Comparison of ENCODE assay signal across 1 cellular context in genomic region chr18:58864146-58865008, GRCh38.
TF ChIP-seq lines count a peak whose summit lies in the region.

Gene ZNF532, plus strand, starts transcription at chr18:58864877. CDS start in a region left out here.

TF ChIP-seq in IMR-90, 13 proteins besides CTCF, POLR2A, EP300 and RAD21 (continued from another document):
- TF ChIP-seq USF2 (IDR thresholded peaks at IDR 0.05; ENCODE audit: low read depth, low read length) (no peak), ELK1 (IDR thresholded peaks at IDR 0.05; ENCODE audit: borderline replicate concordance, low read depth, low read length) (no peak), SMC3 (IDR thresholded peaks at IDR 0.05; ENCODE audit: low read depth, low read length) (no peak)
